In the genomic region with DNA sequence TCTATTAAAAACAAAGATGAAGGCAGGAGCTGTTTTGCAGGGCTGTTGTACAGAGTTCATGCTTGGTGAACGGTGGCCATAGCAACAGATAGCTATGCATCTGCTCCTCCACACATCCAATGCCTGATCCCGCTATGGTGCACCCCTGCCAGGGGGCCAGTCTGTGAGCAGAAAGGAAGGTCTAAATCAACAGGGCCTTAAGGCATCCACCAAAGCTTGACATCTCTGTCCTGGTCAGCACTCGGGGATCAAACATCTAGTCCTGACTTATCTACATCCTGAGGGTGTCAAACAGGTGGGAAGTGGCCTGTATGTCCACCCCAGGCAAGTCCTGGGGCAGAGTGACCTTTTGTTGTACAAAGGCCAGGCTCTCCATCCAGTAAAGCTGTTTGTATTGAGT, we compare ENCODE assay signal across 12 cellular contexts. TPM values are rescaled to one million over a fixed set of nuclear protein-coding genes. Genes with fewer than 3 reads are reported as not detected.
DNase-seq lines count a peak whose midpoint lies in the region; ATAC-seq and TF ChIP-seq lines count a peak whose summit lies in the region.
"Had no signal": no experiment of that assay in that cellular context is flagged by ENCODE, and none has a peak within 500 bp of the region (broad histone marks: within the 10 kb centered on the region; RNA-seq: fewer than 3 reads in every experiment).

No MANE protein-coding gene starts in this region.

- H3K4me1 ChIP-seq in breast epithelium = peaks cover 6 to 18% of the 10 kb centered on the region in 2 donors
- peaks cover 38 to 39% of the 10 kb centered on the region in 2 donors for H3K4me1 ChIP-seq in lung (ENCODE audit: control insufficient read depth in 2 of 2, insufficient read depth in 2 of 2, low read length in 2 of 2)

- H3K27ac Mint-ChIP-seq in MCF 10A (ENCODE audit: low read depth, unreplicated experiment) = no peak overlapping the region
- H3K27ac Mint-ChIP-seq in type B pancreatic cell = no peak overlapping the region
- no peak overlapping the region for H3K27ac Mint-ChIP-seq in activated naive CD4-positive, alpha-beta T cell treated with anti-CD3 and anti-CD28 coated beads, Interleukin-2, amount 10 ng/mL, durations not matched to agents 7 days and 5 days
- H3K27ac Mint-ChIP-seq in natural killer cell treated with Interleukin-12 subunit alpha and Interleukin-12 subunit beta and Interleukin-15 and Interleukin-18, amount 100 ng/mL, for 72 hours = no peak overlapping the region
- H3K27ac Mint-ChIP-seq: activated CD4-positive, alpha-beta memory T cell treated with anti-CD3 and anti-CD28 coated beads for 36 hours; GM23338 had no signal

- H3K9me3 Mint-ChIP-seq in MCF 10A (ENCODE audit: unreplicated experiment) (no peaks in the 10 kb centered on the region), type B pancreatic cell (no peaks in the 10 kb centered on the region)
- H3K9me3 Mint-ChIP-seq in activated naive CD4-positive, alpha-beta T cell treated with anti-CD3 and anti-CD28 coated beads, Interleukin-2, amount 10 ng/mL, durations not matched to agents 7 days and 5 days = no peaks in the 10 kb centered on the region
- H3K9me3 Mint-ChIP-seq in natural killer cell treated with Interleukin-12 subunit alpha and Interleukin-12 subunit beta and Interleukin-15 and Interleukin-18, amount 100 ng/mL, for 72 hours = no peaks in the 10 kb centered on the region
- H3K9me3 Mint-ChIP-seq: activated CD4-positive, alpha-beta memory T cell treated with anti-CD3 and anti-CD28 coated beads for 36 hours; GM23338 had no signal

- CTCF ChIA-PET in MCF 10A (lab: Yijun Ruan, JAX) = interaction anchor here (0.6 to 1.1 kb wide), 4 partner anchors 8 to 75 kb away, joined by 3 to 4 read pairs (median 3); no protein-coding TSS in a partner anchor
- CTCF ChIA-PET in activated naive CD4-positive, alpha-beta T cell treated with anti-CD3 and anti-CD28 coated beads, Interleukin-2, amount 10 ng/mL, durations not matched to agents 7 days and 5 days (lab: Charles Lee) = interaction anchor here (0.9 to 1.3 kb wide), 4 partner anchors 12 to 173 kb away, joined by 3 to 4 read pairs (median 3); no protein-coding TSS in a partner anchor

- BruUV-seq in MCF 10A (replicated peaks; lab: Mats Ljungman, UMichigan) = no TSS peak

- H3K27me3 Mint-ChIP-seq in MCF 10A (ENCODE audit: insufficient read depth, unreplicated experiment) = no peaks in the 10 kb centered on the region
- H3K27me3 Mint-ChIP-seq in type B pancreatic cell = no peaks in the 10 kb centered on the region
- peaks cover 32% of the 10 kb centered on the region for H3K27me3 Mint-ChIP-seq in activated naive CD4-positive, alpha-beta T cell treated with anti-CD3 and anti-CD28 coated beads, Interleukin-2, amount 10 ng/mL, durations not matched to agents 7 days and 5 days
- no peaks in the 10 kb centered on the region for H3K27me3 Mint-ChIP-seq in natural killer cell treated with Interleukin-12 subunit alpha and Interleukin-12 subunit beta and Interleukin-15 and Interleukin-18, amount 100 ng/mL, for 72 hours
- H3K27me3 Mint-ChIP-seq: activated CD4-positive, alpha-beta memory T cell treated with anti-CD3 and anti-CD28 coated beads for 36 hours had no signal

- peaks cover 12% of the 10 kb centered on the region for H3K4me1 Mint-ChIP-seq in MCF 10A (ENCODE audit: insufficient read depth, unreplicated experiment)
- peaks cover 33% of the 10 kb centered on the region for H3K4me1 Mint-ChIP-seq in type B pancreatic cell (ENCODE audit: unreplicated experiment)
- H3K4me1 Mint-ChIP-seq in activated naive CD4-positive, alpha-beta T cell treated with anti-CD3 and anti-CD28 coated beads, Interleukin-2, amount 10 ng/mL, durations not matched to agents 7 days and 5 days = peaks cover 12% of the 10 kb centered on the region
- H3K4me1 Mint-ChIP-seq in natural killer cell treated with Interleukin-12 subunit alpha and Interleukin-12 subunit beta and Interleukin-15 and Interleukin-18, amount 100 ng/mL, for 72 hours (ENCODE audit: low read depth in 2 of 2) = no peaks in the 10 kb centered on the region

- H3K36me3 Mint-ChIP-seq in MCF 10A (ENCODE audit: insufficient read depth, unreplicated experiment) (peaks cover 3% of the 10 kb centered on the region), type B pancreatic cell (peaks cover 6% of the 10 kb centered on the region)
- H3K36me3 Mint-ChIP-seq in activated naive CD4-positive, alpha-beta T cell treated with anti-CD3 and anti-CD28 coated beads, Interleukin-2, amount 10 ng/mL, durations not matched to agents 7 days and 5 days = no peaks in the 10 kb centered on the region
- H3K36me3 Mint-ChIP-seq in natural killer cell treated with Interleukin-12 subunit alpha and Interleukin-12 subunit beta and Interleukin-15 and Interleukin-18, amount 100 ng/mL, for 72 hours = no peaks in the 10 kb centered on the region
- H3K36me3 Mint-ChIP-seq: activated CD4-positive, alpha-beta memory T cell treated with anti-CD3 and anti-CD28 coated beads for 36 hours had no signal

- H3K9me3 ChIP-seq in breast epithelium (no peaks in the 10 kb centered on the region), lung (ENCODE audit: control insufficient read depth in 2 of 2, insufficient read depth in 1 of 2, low read length in 1 of 2) (no peaks in the 10 kb centered on the region)
- H3K9me3 ChIP-seq: right lobe of liver had no signal

- DNase-seq in breast epithelium (ENCODE audit: low spot score in 2 of 2) (no peak), MCF 10A (ENCODE audit: unreplicated experiment) (no peak), lung (ENCODE audit: low spot score) (peak; percentile 22), type B pancreatic cell (ENCODE audit: extremely low spot score, unreplicated experiment) (peak; percentile 64)
- no peak for DNase-seq in activated naive CD4-positive, alpha-beta T cell treated with anti-CD3 and anti-CD28 coated beads, Interleukin-2, amount 10 ng/mL, durations not matched to agents 7 days and 5 days
- no peak for DNase-seq in natural killer cell treated with Interleukin-12 subunit alpha and Interleukin-12 subunit beta and Interleukin-15 and Interleukin-18, amount 100 ng/mL, for 72 hours (ENCODE audit: low spot score)
- DNase-seq: activated CD4-positive, alpha-beta memory T cell treated with anti-CD3 and anti-CD28 coated beads for 36 hours; cortex of kidney; right lobe of liver had no signal

- no peak for ATAC-seq in lung (ENCODE audit: insufficient read depth, low FRiP score)
- ATAC-seq in GM19455 (IDR thresholded peaks at IDR 0.05; ENCODE audit: unreplicated experiment) = no peak
- no peak for ATAC-seq in natural killer cell treated with Interleukin-12 subunit alpha and Interleukin-12 subunit beta and Interleukin-15 and Interleukin-18, amount 100 ng/mL, for 72 hours
- ATAC-seq: GM23338, right lobe of liver had no signal

- no peaks in the 10 kb centered on the region for H3K27me3 ChIP-seq in breast epithelium
- no peaks in the 10 kb centered on the region for H3K27me3 ChIP-seq in lung (ENCODE audit: control insufficient read depth, insufficient read depth)
- H3K27me3 ChIP-seq: right lobe of liver had no signal

- intact Hi-C loops in breast epithelium (cut with DNase I; ENCODE audit: low total_unique reads) (no loop called here), MCF 10A (cut with micrococcal nuclease) (no loop called here)

- peak overlapping the region; percentile 62 to 65 for H3K27ac ChIP-seq in breast epithelium
- peak overlapping the region; percentile 75 for H3K27ac ChIP-seq in angular gyrus (ENCODE audit: low read depth, low read length)
- peak overlapping the region in 1 of 2 donors; percentile 51 for H3K27ac ChIP-seq in lung (ENCODE audit: low read depth in 1 of 2, low read length in 1 of 2)

- H3K4me3 Mint-ChIP-seq in MCF 10A (ENCODE audit: unreplicated experiment) (no peak overlapping the region), type B pancreatic cell (no peak overlapping the region)
- H3K4me3 Mint-ChIP-seq in activated naive CD4-positive, alpha-beta T cell treated with anti-CD3 and anti-CD28 coated beads, Interleukin-2, amount 10 ng/mL, durations not matched to agents 7 days and 5 days = no peak overlapping the region
- H3K4me3 Mint-ChIP-seq in natural killer cell treated with Interleukin-12 subunit alpha and Interleukin-12 subunit beta and Interleukin-15 and Interleukin-18, amount 100 ng/mL, for 72 hours = no peak overlapping the region
- H3K4me3 Mint-ChIP-seq: activated CD4-positive, alpha-beta memory T cell treated with anti-CD3 and anti-CD28 coated beads for 36 hours; GM23338 had no signal

- WGBS in lung, 2 donors = 84 to 88% methylated on average over 3 of the region's 3 CpGs

- no peak for TF ChIP-seq POLR2A in breast epithelium (IDR thresholded peaks at IDR 0.05)

- H3K4me3 ChIP-seq in breast epithelium = no peak overlapping the region
- H3K4me3 ChIP-seq in lung = no peak overlapping the region
- H3K4me3 ChIP-seq: GM23338, right lobe of liver had no signal

- H3K36me3 ChIP-seq in breast epithelium (no peaks in the 10 kb centered on the region), lung (ENCODE audit: control insufficient read depth in 2 of 2, insufficient read depth in 2 of 2, low read length in 2 of 2) (no peaks in the 10 kb centered on the region)
- H3K36me3 ChIP-seq: right lobe of liver had no signal

- POLR2A ChIA-PET in MCF 10A (lab: Yijun Ruan, JAX) = interaction anchor here (1.2 kb wide), 1 partner anchor 14 kb away, joined by 3 read pairs; no protein-coding TSS in a partner anchor

- no peak for TF ChIP-seq CTCF in breast epithelium (IDR thresholded peaks at IDR 0.05)
- TF ChIP-seq CTCF in MCF 10A (IDR thresholded peaks at IDR 0.05; ENCODE audit: unreplicated experiment) = no peak
- TF ChIP-seq CTCF in lung (IDR thresholded peaks at IDR 0.05; ENCODE audit: control extremely low read depth, extremely low read depth) = no peak
- no peak for TF ChIP-seq CTCF in type B pancreatic cell (conservative IDR thresholded peaks at IDR 0.05)

RNA-seq across cellular contexts. Expression of gene DKK3, which starts 36.3 kb away (rescaled TPM):
- total RNA-seq in breast epithelium = 10 to 100 TPM; 18.2 to 88.5 (median 87.1) TPM
- total RNA-seq in MCF 10A (2022) = 0.25 and 0.33 TPM in 2 replicates
- 100 to 1,000 TPM; 115 to 121 TPM for total RNA-seq in lung
- 10 to 100 TPM; 45.3 to 74.4 TPM for polyA plus RNA-seq in lung
- total RNA-seq in type B pancreatic cell (ENCODE audit: low replicate concordance) = 9.9 and 36.3 TPM in 2 replicates
- total RNA-seq in natural killer cell treated with Interleukin-12 subunit alpha and Interleukin-12 subunit beta and Interleukin-15 and Interleukin-18, amount 100 ng/mL, for 72 hours = not detected
- total RNA-seq: activated CD4-positive, alpha-beta memory T cell treated with anti-CD3 and anti-CD28 coated beads for 36 hours had no signal

Comparison
In these comparisons a context has a peak if more than half of its experiments do, and no peak if none do; other contexts are left out.
1. DNase-seq: peak in lung (single experiment) and type B pancreatic cell (single experiment); none in breast epithelium (0 of 2), MCF 10A (single experiment), activated naive CD4-positive, alpha-beta T cell treated with anti-CD3 and anti-CD28 coated beads, Interleukin-2, amount 10 ng/mL, durations not matched to agents 7 days and 5 days (single experiment) and natural killer cell treated with Interleukin-12 subunit alpha and Interleukin-12 subunit beta and Interleukin-15 and Interleukin-18, amount 100 ng/mL, for 72 hours (single experiment).